ENCODE assay signal across 1 cellular context in the genomic region with DNA sequence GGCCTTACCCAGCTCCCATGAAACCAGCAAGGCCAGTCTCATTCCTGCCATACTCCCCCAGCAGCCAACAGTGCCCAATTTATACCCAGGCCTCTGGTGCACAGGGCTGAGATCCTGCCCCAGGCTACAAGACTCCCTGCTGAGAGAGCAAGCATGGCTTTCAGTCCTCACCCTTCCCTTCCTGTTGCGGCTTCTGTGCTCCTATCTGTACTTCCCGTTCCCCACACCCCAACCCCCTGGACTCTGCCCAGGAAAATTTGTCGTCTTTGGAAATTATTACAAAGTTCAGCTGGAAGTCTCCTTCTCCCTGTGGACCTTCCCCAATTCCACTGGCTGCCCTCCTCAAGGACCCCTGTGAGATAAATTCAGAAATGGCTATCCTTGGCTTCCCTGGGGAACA.
TF ChIP-seq lines count a peak whose summit lies in the region.

No MANE protein-coding gene starts in this region.

TF ChIP-seq in H1, 55 proteins besides CTCF, POLR2A, EP300 and RAD21:
- TF ChIP-seq SRF (IDR thresholded peaks at IDR 0.05; ENCODE audit: low read depth, low read length) (no peak), GABPA (IDR thresholded peaks at IDR 0.05; ENCODE audit: borderline replicate concordance, insufficient read depth, low read length) (no peak), ASH2L (IDR thresholded peaks at IDR 0.05; ENCODE audit: low read length) (no peak), ATF2 (IDR thresholded peaks at IDR 0.05; ENCODE audit: low read length) (no peak), SIRT6 (IDR thresholded peaks at IDR 0.05; ENCODE audit: low read length) (no peak), RBBP5 (IDR thresholded peaks at IDR 0.05; ENCODE audit: borderline replicate concordance, low read depth, low read length) (no peak), ZNF274 (IDR thresholded peaks at IDR 0.05; ENCODE audit: borderline replicate concordance, extremely low read depth, low read length) (no peak), GTF2F1 (IDR thresholded peaks at IDR 0.05; ENCODE audit: borderline replicate concordance, low read depth, low read length) (no peak), KDM4A (IDR thresholded peaks at IDR 0.05; ENCODE audit: low read depth, low read length, severe bottlenecking) (no peak), NANOG (IDR thresholded peaks at IDR 0.05; ENCODE audit: insufficient read depth, low read depth, low read length, poor library complexity, severe bottlenecking) (no peak), POLR2AphosphoS5 (IDR thresholded peaks at IDR 0.05; ENCODE audit: low read depth, low read length) (no peak), YY1 (IDR thresholded peaks at IDR 0.05; ENCODE audit: low read depth, low read length) (no peak), KDM1A (IDR thresholded peaks at IDR 0.05; ENCODE audit: borderline replicate concordance, low read length) (no peak)
